Comparison of ENCODE assay signal across 19 cellular contexts in the genomic region with DNA sequence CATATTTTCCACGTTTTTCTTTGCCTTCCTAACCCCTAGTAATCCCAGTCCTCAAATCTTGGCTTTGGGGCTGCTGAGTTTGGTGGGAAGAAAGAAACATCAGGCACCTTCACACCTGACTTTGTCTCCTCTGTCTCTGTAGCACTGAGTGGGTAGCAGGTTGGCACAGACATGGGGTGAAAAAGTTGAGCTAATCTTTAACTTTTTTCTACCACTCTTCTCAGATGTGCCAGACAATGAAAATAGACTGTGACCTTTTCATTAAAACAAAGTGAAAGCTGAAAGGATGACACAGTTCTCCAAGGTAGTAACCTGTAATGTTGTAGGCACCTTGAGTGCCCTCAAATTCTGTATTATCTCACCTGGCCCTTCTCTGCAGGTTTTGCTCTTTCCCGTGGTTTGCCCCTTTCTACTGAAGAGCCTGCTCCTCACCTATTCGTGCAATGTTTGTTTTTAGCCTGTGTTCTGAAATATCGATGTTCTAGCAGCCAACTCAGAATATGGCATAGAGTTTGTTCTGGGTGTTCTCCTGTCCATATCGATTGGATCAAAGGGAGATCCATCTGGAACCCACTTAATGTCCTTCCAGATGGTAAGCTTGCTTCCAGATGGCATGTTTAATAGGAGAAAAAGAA.
"Had no signal": no experiment of that assay in that cellular context is flagged by ENCODE, and none has a peak within 500 bp of the region (broad histone marks: within the 10 kb centered on the region; RNA-seq: fewer than 3 reads in every experiment).

No MANE protein-coding gene starts in this region.

- H3K4me1 Mint-ChIP-seq: naive thymus-derived CD4-positive, alpha-beta T cell; nephron progenitor cell had no signal

- H3K9me3 ChIP-seq: esophagus squamous epithelium, heart left ventricle, prostate gland, suprapubic skin, thyroid gland had no signal

- H3K4me1 ChIP-seq: esophagus squamous epithelium, heart left ventricle, parathyroid adenoma, prostate gland, suprapubic skin, thyroid gland had no signal

- H2AFZ ChIP-seq: parathyroid adenoma had no signal

- H3K36me3 Mint-ChIP-seq: naive thymus-derived CD4-positive, alpha-beta T cell; type B pancreatic cell had no signal

- H3K4me3 ChIP-seq: esophagus squamous epithelium, heart left ventricle, prostate gland, smooth muscle cell, suprapubic skin, thyroid gland had no signal

- H3K27ac ChIP-seq: esophagus squamous epithelium, foreskin keratinocyte, heart left ventricle, parathyroid adenoma, prostate gland, suprapubic skin, thyroid gland had no signal

- FAIRE-seq: colon, urothelium cell line had no signal

- H3K9ac ChIP-seq: parathyroid adenoma had no signal

- H3K36me3 ChIP-seq: esophagus squamous epithelium, heart left ventricle, prostate gland, suprapubic skin, thyroid gland had no signal

- H3K27ac Mint-ChIP-seq: dendritic cell treated with granulocyte-macrophage colony-stimulating factor and Interleukin-4, amounts not matched to agents 40 ng/mL and 50 ng/mL, for 4 days; naive thymus-derived CD4-positive, alpha-beta T cell; nephron progenitor cell; type B pancreatic cell had no signal

- DNase-seq: esophagus squamous epithelium; foreskin keratinocyte; heart left ventricle; hippocampal formation; left colon; mammary epithelial cell; naive thymus-derived CD4-positive, alpha-beta T cell; nephron progenitor cell; stimulated activated CD4-positive, alpha-beta T cell treated with anti-CD3 and anti-CD28 coated beads, Interleukin-2, amount 100 ng/mL, for 48 hours; stimulated activated naive CD8-positive, alpha-beta T cell treated with anti-CD3 and anti-CD28 coated beads, Interleukin-15, Interleukin-2, amounts not matched to agents 100 U/mL and 50 U/mL, for 24 hours; thyroid gland had no signal

- H3K9me3 Mint-ChIP-seq: dendritic cell treated with granulocyte-macrophage colony-stimulating factor and Interleukin-4, amounts not matched to agents 40 ng/mL and 50 ng/mL, for 4 days; nephron progenitor cell; type B pancreatic cell had no signal

- H3K4me2 ChIP-seq: smooth muscle cell had no signal

- ATAC-seq: foreskin keratinocyte; heart left ventricle; left colon; naive thymus-derived CD4-positive, alpha-beta T cell; stimulated activated naive CD8-positive, alpha-beta T cell treated with anti-CD3 and anti-CD28 coated beads, Interleukin-15, Interleukin-2, amounts not matched to agents 100 U/mL and 50 U/mL, for 24 hours had no signal

- H3K4me3 Mint-ChIP-seq: dendritic cell treated with granulocyte-macrophage colony-stimulating factor and Interleukin-4, amounts not matched to agents 40 ng/mL and 50 ng/mL, for 4 days; naive thymus-derived CD4-positive, alpha-beta T cell; nephron progenitor cell; type B pancreatic cell had no signal

- H3K27me3 ChIP-seq: esophagus squamous epithelium, foreskin keratinocyte, heart left ventricle, suprapubic skin, thyroid gland had no signal
